ENCODE assay signal across 8 cellular contexts in the genomic region with DNA sequence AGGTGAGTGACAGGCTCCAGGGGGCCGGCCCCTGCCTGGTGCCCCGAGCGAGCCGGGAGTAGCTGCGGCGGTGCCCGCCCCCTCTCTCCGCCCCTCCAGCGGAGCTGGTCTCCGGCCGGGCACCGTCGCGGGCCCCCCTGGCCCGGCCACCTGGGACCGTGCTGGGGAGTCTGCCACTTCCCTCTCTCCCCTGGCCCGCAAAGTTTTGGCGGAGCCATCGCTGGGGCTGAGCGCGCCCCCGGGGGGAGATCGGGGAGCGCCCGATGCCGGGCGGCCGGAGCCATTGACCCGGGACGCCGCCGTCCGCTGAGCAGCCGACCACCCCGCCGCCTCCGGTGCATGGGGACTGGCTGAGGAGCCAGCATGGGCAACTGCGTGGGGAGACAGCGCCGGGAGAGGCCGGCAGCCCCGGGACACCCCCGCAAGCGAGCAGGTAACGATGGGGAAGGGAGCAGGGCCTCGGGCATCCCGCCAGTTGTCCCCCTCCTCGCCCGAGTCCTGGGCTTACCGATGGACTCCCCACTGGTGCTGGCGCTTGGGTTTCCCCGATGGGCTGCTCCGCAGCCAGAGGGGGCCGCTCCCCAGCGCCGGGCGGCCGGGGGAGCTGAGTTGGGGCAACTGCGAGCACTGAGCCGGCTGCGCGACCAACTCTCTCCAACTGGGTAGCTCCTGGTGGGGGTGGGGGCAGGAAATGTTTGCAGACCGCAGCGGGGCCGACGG. TPM values are rescaled to one million over a fixed set of nuclear protein-coding genes. Genes with fewer than 3 reads are reported as not detected.
DNase-seq lines count a peak whose midpoint lies in the region; TF ChIP-seq lines count a peak whose summit lies in the region.

A gene with protein sequence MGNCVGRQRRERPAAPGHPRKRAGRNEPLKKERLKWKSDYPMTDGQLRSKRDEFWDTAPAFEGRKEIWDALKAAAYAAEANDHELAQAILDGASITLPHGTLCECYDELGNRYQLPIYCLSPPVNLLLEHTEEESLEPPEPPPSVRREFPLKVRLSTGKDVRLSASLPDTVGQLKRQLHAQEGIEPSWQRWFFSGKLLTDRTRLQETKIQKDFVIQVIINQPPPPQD (plus strand): TSS at position 84 of the 720 bp plus-strand sequence. CDS start 280 bp downstream, at position 364.

- H3K4me3 Mint-ChIP-seq in CD8-positive, alpha-beta memory T cell, result peak within 1 kb of the TSS; percentile 95 to 99 (median 98)
- peak within 1 kb of the TSS; percentile 98 for H3K4me3 Mint-ChIP-seq in activated naive CD4-positive, alpha-beta T cell treated with anti-CD3 and anti-CD28 coated beads, Interleukin-2, amount 50 U/mL, for 24 hours
- peak within 1 kb of the TSS; percentile 89 for H3K4me3 Mint-ChIP-seq in osteocyte (ENCODE audit: unreplicated experiment)

- H3K27ac ChIP-seq in CD8-positive, alpha-beta memory T cell (ENCODE audit: low read depth, low read length), result peak within 1 kb of the TSS; percentile 81
- H3K27ac ChIP-seq in HEK293 (ENCODE audit: extremely low read depth, low read depth, low read length), result peak within 1 kb of the TSS; percentile 89

- POLR2A ChIA-PET in CD8-positive, alpha-beta memory T cell (lab: Charles Lee), result interaction anchor here (0.5 to 1.0 kb wide), 4 partner anchors 9 to 98 kb away, joined by 3 to 5 read pairs (median 4); a partner anchor contains a TSS
- POLR2A ChIA-PET in HEK293 (lab: Yijun Ruan, JAX), result interaction anchor here (0.9 to 1.1 kb wide), 6 partner anchors 9 to 444 kb away, joined by 3 to 5 read pairs (median 3); no protein-coding TSS in a partner anchor

- H3K4me1 ChIP-seq in CD8-positive, alpha-beta memory T cell (ENCODE audit: insufficient read depth, low read length), result peaks cover 35% of the 10 kb centered on the region
- H3K4me1 ChIP-seq in HEK293 (ENCODE audit: control insufficient read depth, insufficient read depth, low read length), result peaks cover 16% of the 10 kb centered on the region

- peak within 1 kb of the TSS; percentile 86 for H3K4me3 ChIP-seq in CD8-positive, alpha-beta memory T cell (ENCODE audit: low read length)
- H3K4me3 ChIP-seq in HEK293 (ENCODE audit: low read depth, low read length), result peak within 1 kb of the TSS; percentile 88

- CTCF ChIA-PET in CD8-positive, alpha-beta memory T cell (lab: Charles Lee), result interaction anchor here (0.6 to 1.5 kb wide), 4 partner anchors 35 to 161 kb away, joined by 3 read pairs; a partner anchor contains a TSS
- CTCF ChIA-PET in HEK293 (lab: Yijun Ruan, JAX), result interaction anchor here (0.7 to 3.1 kb wide), 6 partner anchors 9 to 179 kb away, joined by 3 to 22 read pairs (median 6); no protein-coding TSS in a partner anchor

- H3K27ac Mint-ChIP-seq in CD8-positive, alpha-beta memory T cell, result peak within 1 kb of the TSS; percentile 83 to 99 (median 97)
- peak within 1 kb of the TSS; percentile 99 for H3K27ac Mint-ChIP-seq in activated naive CD4-positive, alpha-beta T cell treated with anti-CD3 and anti-CD28 coated beads, Interleukin-2, amount 50 U/mL, for 24 hours
- H3K27ac Mint-ChIP-seq in osteocyte (ENCODE audit: unreplicated experiment), result peak within 1 kb of the TSS; percentile 87

- no peaks in the 10 kb centered on the region for H3K9me3 ChIP-seq in CD8-positive, alpha-beta memory T cell (ENCODE audit: low read length)
- no peaks in the 10 kb centered on the region for H3K9me3 ChIP-seq in HEK293 (ENCODE audit: control insufficient read depth, insufficient read depth, low read depth, low read length)

- no peaks in the 10 kb centered on the region for H3K36me3 ChIP-seq in CD8-positive, alpha-beta memory T cell (ENCODE audit: insufficient read depth, low read length)
- H3K36me3 ChIP-seq in HEK293 (ENCODE audit: control insufficient read depth in 2 of 2, insufficient read depth in 1 of 2, low read length in 2 of 2), result 0 out of 3 replicates have a peak, but pooled peaks cover 0 to 3% of the 10 kb centered on the region in 2 experiments

- DNase-seq in CD8-positive, alpha-beta memory T cell, result peak in 3 of 5 donors; percentile 8 to 32 (median 18)
- DNase-seq in head of caudate nucleus (peak in 30 of 42 donors; percentile 21 to 64 (median 46)), osteocyte (ENCODE audit: extremely low spot score, unreplicated experiment) (peak; percentile 87), GF-D8 (lab: John Stamatoyannopoulos, UW) (no peak), cortex of kidney (lab: John Stamatoyannopoulos, UW) (no peak)

- H3K9me3 Mint-ChIP-seq in CD8-positive, alpha-beta memory T cell, result no peaks in the 10 kb centered on the region
- H3K9me3 Mint-ChIP-seq in activated naive CD4-positive, alpha-beta T cell treated with anti-CD3 and anti-CD28 coated beads, Interleukin-2, amount 50 U/mL, for 24 hours, result no peaks in the 10 kb centered on the region
- H3K9me3 Mint-ChIP-seq in osteocyte (ENCODE audit: unreplicated experiment), result no peaks in the 10 kb centered on the region

- no peaks in the 10 kb centered on the region for H3K27me3 ChIP-seq in CD8-positive, alpha-beta memory T cell (ENCODE audit: insufficient read depth, low read length, poor library complexity, severe bottlenecking)

- H3K36me3 Mint-ChIP-seq in CD8-positive, alpha-beta memory T cell, result peaks cover 0 to 18% (median 0%) of the 10 kb centered on the region in 3 donors
- no peaks in the 10 kb centered on the region for H3K36me3 Mint-ChIP-seq in activated naive CD4-positive, alpha-beta T cell treated with anti-CD3 and anti-CD28 coated beads, Interleukin-2, amount 50 U/mL, for 24 hours
- H3K36me3 Mint-ChIP-seq in osteocyte (ENCODE audit: unreplicated experiment), result peaks cover 4% of the 10 kb centered on the region

- H3K27me3 Mint-ChIP-seq in CD8-positive, alpha-beta memory T cell, result peaks cover 20 to 31% of the 10 kb centered on the region in 2 donors
- peaks cover 8% of the 10 kb centered on the region for H3K27me3 Mint-ChIP-seq in activated naive CD4-positive, alpha-beta T cell treated with anti-CD3 and anti-CD28 coated beads, Interleukin-2, amount 50 U/mL, for 24 hours
- no peaks in the 10 kb centered on the region for H3K27me3 Mint-ChIP-seq in osteocyte (ENCODE audit: unreplicated experiment)

- peaks cover 41 to 49% (median 44%) of the 10 kb centered on the region in 3 donors for H3K4me1 Mint-ChIP-seq in CD8-positive, alpha-beta memory T cell
- H3K4me1 Mint-ChIP-seq in activated naive CD4-positive, alpha-beta T cell treated with anti-CD3 and anti-CD28 coated beads, Interleukin-2, amount 50 U/mL, for 24 hours, result peaks cover 51% of the 10 kb centered on the region
- H3K4me1 Mint-ChIP-seq in osteocyte (ENCODE audit: unreplicated experiment), result peaks cover 60% of the 10 kb centered on the region

- intact Hi-C loops in head of caudate nucleus (cut with DNase I), result no loop called here

- TF ChIP-seq CTCF in HEK293 (tag by site-specific recombination; IDR thresholded peaks at IDR 0.05) (no peak), osteocyte (IDR thresholded peaks at IDR 0.05) (no peak)

TF ChIP-seq in HEK293, 187 proteins besides CTCF, POLR2A, EP300 and RAD21 (continues in another document):
- TF ChIP-seq, protein P1, sequence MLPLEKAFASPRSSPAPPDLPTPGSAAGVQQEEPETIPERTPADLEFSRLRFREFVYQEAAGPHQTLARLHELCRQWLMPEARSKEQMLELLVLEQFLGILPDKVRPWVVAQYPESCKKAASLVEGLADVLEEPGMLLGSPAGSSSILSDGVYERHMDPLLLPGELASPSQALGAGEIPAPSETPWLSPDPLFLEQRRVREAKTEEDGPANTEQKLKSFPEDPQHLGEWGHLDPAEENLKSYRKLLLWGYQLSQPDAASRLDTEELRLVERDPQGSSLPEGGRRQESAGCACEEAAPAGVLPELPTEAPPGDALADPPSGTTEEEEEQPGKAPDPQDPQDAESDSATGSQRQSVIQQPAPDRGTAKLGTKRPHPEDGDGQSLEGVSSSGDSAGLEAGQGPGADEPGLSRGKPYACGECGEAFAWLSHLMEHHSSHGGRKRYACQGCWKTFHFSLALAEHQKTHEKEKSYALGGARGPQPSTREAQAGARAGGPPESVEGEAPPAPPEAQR (tag by site-specific recombination; IDR thresholded peaks at IDR 0.05), result no peak
- TF ChIP-seq ZNF530 (tag by site-specific recombination; IDR thresholded peaks at IDR 0.05; ENCODE audit: low read depth), result no peak
- no peak for TF ChIP-seq ZNF549 (tag by site-specific recombination; IDR thresholded peaks at IDR 0.05)
- TF ChIP-seq ZNF341 (tag by site-specific recombination; IDR thresholded peaks at IDR 0.05; ENCODE audit: low read depth), result peak; percentile 54; the same call in 1 of the 2 replicates
- no peak for TF ChIP-seq MEIS1 (CRISPR knock-in tag; IDR thresholded peaks at IDR 0.05; ENCODE audit: borderline replicate concordance)

TF ChIP-seq in PFSK-1, 5 proteins besides CTCF, POLR2A, EP300 and RAD21:
- TF ChIP-seq, protein P2, sequence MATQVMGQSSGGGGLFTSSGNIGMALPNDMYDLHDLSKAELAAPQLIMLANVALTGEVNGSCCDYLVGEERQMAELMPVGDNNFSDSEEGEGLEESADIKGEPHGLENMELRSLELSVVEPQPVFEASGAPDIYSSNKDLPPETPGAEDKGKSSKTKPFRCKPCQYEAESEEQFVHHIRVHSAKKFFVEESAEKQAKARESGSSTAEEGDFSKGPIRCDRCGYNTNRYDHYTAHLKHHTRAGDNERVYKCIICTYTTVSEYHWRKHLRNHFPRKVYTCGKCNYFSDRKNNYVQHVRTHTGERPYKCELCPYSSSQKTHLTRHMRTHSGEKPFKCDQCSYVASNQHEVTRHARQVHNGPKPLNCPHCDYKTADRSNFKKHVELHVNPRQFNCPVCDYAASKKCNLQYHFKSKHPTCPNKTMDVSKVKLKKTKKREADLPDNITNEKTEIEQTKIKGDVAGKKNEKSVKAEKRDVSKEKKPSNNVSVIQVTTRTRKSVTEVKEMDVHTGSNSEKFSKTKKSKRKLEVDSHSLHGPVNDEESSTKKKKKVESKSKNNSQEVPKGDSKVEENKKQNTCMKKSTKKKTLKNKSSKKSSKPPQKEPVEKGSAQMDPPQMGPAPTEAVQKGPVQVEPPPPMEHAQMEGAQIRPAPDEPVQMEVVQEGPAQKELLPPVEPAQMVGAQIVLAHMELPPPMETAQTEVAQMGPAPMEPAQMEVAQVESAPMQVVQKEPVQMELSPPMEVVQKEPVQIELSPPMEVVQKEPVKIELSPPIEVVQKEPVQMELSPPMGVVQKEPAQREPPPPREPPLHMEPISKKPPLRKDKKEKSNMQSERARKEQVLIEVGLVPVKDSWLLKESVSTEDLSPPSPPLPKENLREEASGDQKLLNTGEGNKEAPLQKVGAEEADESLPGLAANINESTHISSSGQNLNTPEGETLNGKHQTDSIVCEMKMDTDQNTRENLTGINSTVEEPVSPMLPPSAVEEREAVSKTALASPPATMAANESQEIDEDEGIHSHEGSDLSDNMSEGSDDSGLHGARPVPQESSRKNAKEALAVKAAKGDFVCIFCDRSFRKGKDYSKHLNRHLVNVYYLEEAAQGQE (IDR thresholded peaks at IDR 0.05; ENCODE audit: insufficient read depth in 1 of 2, low read depth in 2 of 2, low read length in 2 of 2), result no peak
- TF ChIP-seq TAF1 (IDR thresholded peaks at IDR 0.05; ENCODE audit: borderline replicate concordance, insufficient read depth, low read length) (peak; percentile 46; the same call in 1 of the 2 replicates), SIN3A (IDR thresholded peaks at IDR 0.05; ENCODE audit: borderline replicate concordance, insufficient read depth, low read length) (peak; percentile 47; the same call in 1 of the 2 replicates)

RNA-seq across cellular contexts. Expression of the gene that starts here (rescaled TPM):
- 1 to 10 TPM; 1.9 to 2.6 TPM for total RNA-seq in CD8-positive, alpha-beta memory T cell
- polyA plus RNA-seq in CD8-positive, alpha-beta memory T cell, result 2.0 TPM
- polyA plus RNA-seq in PFSK-1 (2012; ENCODE audit: insufficient read length, low read depth), result 33.0 TPM
- 25.6 and 27.7 TPM in 2 replicates for total RNA-seq in osteocyte

Comparison
In these comparisons a context has a peak if more than half of its experiments do, and no peak if none do; other contexts are left out.
1. DNase-seq: peak in CD8-positive, alpha-beta memory T cell (3 of 5), head of caudate nucleus (30 of 42) and osteocyte (single experiment); none in GF-D8 (single experiment) and cortex of kidney (single experiment).
2. Peak in every context shown above with its lines, with median percentiles within 50 percentile points of each other: H3K27ac Mint-ChIP-seq and H3K4me3 Mint-ChIP-seq.